20 cellular contexts compared by ENCODE assay signal in genomic region chr10:35696392-35696791, GRCh38. TPM values are rescaled to one million over a fixed set of nuclear protein-coding genes. Genes with fewer than 3 reads are reported as not detected.
DNase-seq lines count a peak whose midpoint lies in the region; ATAC-seq and TF ChIP-seq lines count a peak whose summit lies in the region.
"Had no signal": no experiment of that assay in that cellular context is flagged by ENCODE, and none has a peak within 500 bp of the region (broad histone marks: within the 10 kb centered on the region; RNA-seq: fewer than 3 reads in every experiment).

No MANE protein-coding gene starts in this region.

- DNase-seq in A673 (ENCODE audit: low spot score) (peak; percentile 17), epithelial cell of esophagus (ENCODE audit: low read depth) (peak; percentile 13), left kidney (ENCODE audit: low read depth, low spot score) (peak; percentile 21), retinal pigment epithelial cell (ENCODE audit: low read depth) (peak; percentile 4), globus pallidus (ENCODE audit: low spot score) (no peak)
- DNase-seq in activated CD8-positive, alpha-beta T cell treated with anti-CD3 and anti-CD28 coated beads, Interleukin-2, amount 10 ng/mL, durations not matched to agents 7 days and 5 days: no peak
- DNase-seq: CD4-positive, alpha-beta memory T cell; DMS153; DMS79; GDM1; GOT3; H7; HFFc6 had no signal

- no peak overlapping the region for H3K27ac ChIP-seq in A673 (ENCODE audit: low read depth, low read length, poor library complexity, severe bottlenecking)
- H3K27ac ChIP-seq: 22Rv1, A549, BLaER1, HL-60 had no signal

- H3K4me3 ChIP-seq in A673 (ENCODE audit: low read depth, low read length, poor library complexity, severe bottlenecking) (no peak overlapping the region), epithelial cell of esophagus (ENCODE audit: low read length) (no peak overlapping the region), retinal pigment epithelial cell (ENCODE audit: low read length) (no peak overlapping the region)
- H3K4me3 ChIP-seq: A549, BLaER1 had no signal

- TF ChIP-seq CTCF in A673 (conservative IDR thresholded peaks at IDR 0.05; ENCODE audit: low read depth, low read length) (no peak), epithelial cell of esophagus (IDR thresholded peaks at IDR 0.05; ENCODE audit: insufficient read depth, low read depth, low read length, missing control alignments) (no peak), retinal pigment epithelial cell (conservative IDR thresholded peaks at IDR 0.05; ENCODE audit: low read depth, low read length) (no peak)

- H3K4me1 Mint-ChIP-seq in activated CD8-positive, alpha-beta T cell treated with anti-CD3 and anti-CD28 coated beads, Interleukin-2, amount 10 ng/mL, durations not matched to agents 7 days and 5 days (ENCODE audit: low read depth): no peaks in the 10 kb centered on the region
- H3K4me1 Mint-ChIP-seq: CD14-positive monocyte; CD4-positive, alpha-beta memory T cell had no signal

- H3K27ac Mint-ChIP-seq in activated CD8-positive, alpha-beta T cell treated with anti-CD3 and anti-CD28 coated beads, Interleukin-2, amount 10 ng/mL, durations not matched to agents 7 days and 5 days: no peak overlapping the region
- H3K27ac Mint-ChIP-seq: CD14-positive monocyte; CD4-positive, alpha-beta memory T cell; HFFc6 had no signal

- H3K36me3 Mint-ChIP-seq in activated CD8-positive, alpha-beta T cell treated with anti-CD3 and anti-CD28 coated beads, Interleukin-2, amount 10 ng/mL, durations not matched to agents 7 days and 5 days (ENCODE audit: low read depth): no peaks in the 10 kb centered on the region
- H3K36me3 Mint-ChIP-seq: CD14-positive monocyte; CD4-positive, alpha-beta memory T cell had no signal

- peaks cover 7% of the 10 kb centered on the region for H3K4me1 ChIP-seq in A673 (ENCODE audit: insufficient read depth, low read length, poor library complexity, severe bottlenecking)
- H3K4me1 ChIP-seq: A549, BLaER1 had no signal

- intact Hi-C loops in A673 (cut with micrococcal nuclease; ENCODE audit: unreplicated experiment): no loop called here

- no peaks in the 10 kb centered on the region for H3K36me3 ChIP-seq in A673 (ENCODE audit: insufficient read depth, low read length, poor library complexity, severe bottlenecking)
- H3K36me3 ChIP-seq: BLaER1 had no signal

- POLR2A ChIA-PET in A673 (lab: Charles Lee; ENCODE audit: low non-redundant PET): interaction anchor here (0.7 kb wide), 1 partner anchor 105 kb away, joined by 4 read pairs; no protein-coding TSS in a partner anchor
- POLR2A ChIA-PET in activated CD8-positive, alpha-beta T cell treated with anti-CD3 and anti-CD28 coated beads, Interleukin-2, amount 10 ng/mL, durations not matched to agents 7 days and 5 days (lab: Charles Lee): no interaction called here

- no peaks in the 10 kb centered on the region for H3K27me3 Mint-ChIP-seq in activated CD8-positive, alpha-beta T cell treated with anti-CD3 and anti-CD28 coated beads, Interleukin-2, amount 10 ng/mL, durations not matched to agents 7 days and 5 days (ENCODE audit: low read depth)

- no peak overlapping the region for H3K4me3 Mint-ChIP-seq in activated CD8-positive, alpha-beta T cell treated with anti-CD3 and anti-CD28 coated beads, Interleukin-2, amount 10 ng/mL, durations not matched to agents 7 days and 5 days
- H3K4me3 Mint-ChIP-seq: CD14-positive monocyte; CD4-positive, alpha-beta memory T cell; HFFc6 had no signal

- H3K9me3 ChIP-seq in A673 (ENCODE audit: low read depth, low read length, poor library complexity, severe bottlenecking): no peaks in the 10 kb centered on the region
- H3K9me3 ChIP-seq: A549, BLaER1 had no signal

- CTCF ChIA-PET in A673 (lab: Charles Lee): no interaction called here
- CTCF ChIA-PET in activated CD8-positive, alpha-beta T cell treated with anti-CD3 and anti-CD28 coated beads, Interleukin-2, amount 10 ng/mL, durations not matched to agents 7 days and 5 days (lab: Charles Lee): no interaction called here

- no peaks in the 10 kb centered on the region for H3K9me3 Mint-ChIP-seq in activated CD8-positive, alpha-beta T cell treated with anti-CD3 and anti-CD28 coated beads, Interleukin-2, amount 10 ng/mL, durations not matched to agents 7 days and 5 days (ENCODE audit: insufficient read depth)
- H3K9me3 Mint-ChIP-seq: HFFc6 had no signal

- H3K27me3 ChIP-seq in A673 (replicated peaks; ENCODE audit: insufficient read depth, low read depth, low read length, poor library complexity): no peaks in the 10 kb centered on the region
- H3K27me3 ChIP-seq: BLaER1 had no signal

- ATAC-seq in activated CD8-positive, alpha-beta T cell treated with anti-CD3 and anti-CD28 coated beads, Interleukin-2, amount 10 ng/mL, durations not matched to agents 7 days and 5 days: no peak
- no peak for ATAC-seq in GM18861 (IDR thresholded peaks at IDR 0.05; ENCODE audit: unreplicated experiment)
- ATAC-seq: A549, HCT116 had no signal

- no TSS peak for BruUV-seq in A673 (replicated peaks; lab: Mats Ljungman, UMichigan)

RNA-seq across cellular contexts. Expression of gene FZD8, which starts 54.3 kb away (rescaled TPM):
- 49.9 and 50.5 TPM in 2 replicates for total RNA-seq in A673 (2021)
- under 1 TPM; 0.23 to 0.24 TPM for total RNA-seq in activated CD8-positive, alpha-beta T cell treated with anti-CD3 and anti-CD28 coated beads, Interleukin-2, amount 10 ng/mL, durations not matched to agents 7 days and 5 days

Comparison
In these comparisons a context has a peak if more than half of its experiments do, and no peak if none do; other contexts are left out.
1. DNase-seq: peak in A673 (single experiment), epithelial cell of esophagus (single experiment), left kidney (single experiment) and retinal pigment epithelial cell (single experiment); none in activated CD8-positive, alpha-beta T cell treated with anti-CD3 and anti-CD28 coated beads, Interleukin-2, amount 10 ng/mL, durations not matched to agents 7 days and 5 days (single experiment) and globus pallidus (single experiment).
2. RNA of gene FZD8, which starts 54.3 kb away (total RNA-seq): 49.9 to 50.5 TPM in A673; 0.23 to 0.24 TPM in activated CD8-positive, alpha-beta T cell treated with anti-CD3 and anti-CD28 coated beads, Interleukin-2, amount 10 ng/mL, durations not matched to agents 7 days and 5 days; every median in the first group is over 10 times any median in the second.